Comparison of ENCODE assay signal across 8 cellular contexts in genomic region chr13:73387318-73387717, GRCh38.
"Had no signal": no experiment of that assay in that cellular context is flagged by ENCODE, and none has a peak within 500 bp of the region (broad histone marks: within the 10 kb centered on the region; RNA-seq: fewer than 3 reads in every experiment).

No MANE protein-coding gene starts in this region.

- H3K36me3 Mint-ChIP-seq: IgD-negative memory B cell had no signal

- H3K27me3 Mint-ChIP-seq: IgD-negative memory B cell had no signal

- H3K27ac Mint-ChIP-seq: HFFc6, IgD-negative memory B cell had no signal

- H2AFZ ChIP-seq: GM23248 had no signal

- H3K9me3 Mint-ChIP-seq: HFFc6 had no signal

- H3K4me3 Mint-ChIP-seq: HFFc6, IgD-negative memory B cell had no signal

- H3K27ac ChIP-seq: GM23248, HL-60 had no signal

- H3K9me3 ChIP-seq: HAP-1 had no signal

- DNase-seq: GM23248, GOT3, H7, HFFc6, KBM-7 had no signal

- H3K4me3 ChIP-seq: GM23248, HAP-1 had no signal

- H3K36me3 ChIP-seq: HAP-1 had no signal

- H3K4me1 ChIP-seq: HAP-1 had no signal

- H3K4me1 Mint-ChIP-seq: IgD-negative memory B cell had no signal
